Comparison of ENCODE assay signal across 9 cellular contexts in genomic region chr7:38311329-38311937, GRCh38.
DNase-seq lines count a peak whose midpoint lies in the region; ATAC-seq, FAIRE-seq and TF ChIP-seq lines count a peak whose summit lies in the region.
"Had no signal": no experiment of that assay in that cellular context is flagged by ENCODE, and none has a peak within 500 bp of the region (broad histone marks: within the 10 kb centered on the region; RNA-seq: fewer than 3 reads in every experiment).

No MANE protein-coding gene starts in this region.

- WGBS in small intestine, 3 donors: 15 to 23% (median 19%) methylated on average over 36 to 38 of the region's 38 CpGs

- DNase-seq in NCI-H2081 (lab: John Stamatoyannopoulos, UW): peak; percentile 25 to 46
- DNase-seq in NCI-H2081 treated with DMSO at 0.1 percent for 48 hours (lab: John Stamatoyannopoulos, UW): no peak
- peak; percentile 76 for DNase-seq in GM23338 (ENCODE audit: low spot score)
- no peak for DNase-seq in T-cell
- DNase-seq in glutamatergic neuron: no peak
- no peak for DNase-seq in small intestine
- no peak for DNase-seq in osteocyte (ENCODE audit: extremely low spot score, unreplicated experiment)
- DNase-seq: DND-41 had no signal

- H3K36me3 ChIP-seq in GM23338 (ENCODE audit: insufficient read depth) (no peaks in the 10 kb centered on the region), small intestine (ENCODE audit: control insufficient read depth in 2 of 2, insufficient read depth in 2 of 2, low read length in 2 of 2) (no peaks in the 10 kb centered on the region)

- H4K20me1 ChIP-seq in GM23338 (replicated peaks; ENCODE audit: insufficient read depth): no peaks in the 10 kb centered on the region

- H3K27me3 Mint-ChIP-seq in GM23338 (ENCODE audit: insufficient read depth, low read depth, poor library complexity) (peaks cover 2% of the 10 kb centered on the region), T-cell (no peaks in the 10 kb centered on the region), glutamatergic neuron (ENCODE audit: unreplicated experiment) (no peaks in the 10 kb centered on the region), osteocyte (ENCODE audit: unreplicated experiment) (peaks cover 6% of the 10 kb centered on the region)

- ATAC-seq in GM23338: peak; percentile 94
- ATAC-seq in T-cell (replicated peaks in 1 of 4): peak in 1 of 4 experiments; percentile 30
- ATAC-seq in HG03159 (IDR thresholded peaks at IDR 0.05; ENCODE audit: unreplicated experiment): no peak

- no peak for TF ChIP-seq CTCF in GM23338 (conservative IDR thresholded peaks at IDR 0.05; ENCODE audit: low read depth in 2 of 2)
- no peak for TF ChIP-seq CTCF in glutamatergic neuron (IDR thresholded peaks at IDR 0.05; ENCODE audit: partially characterized antibody, unreplicated experiment)
- TF ChIP-seq CTCF in osteocyte (IDR thresholded peaks at IDR 0.05): no peak

- H3K9me3 Mint-ChIP-seq in GM23338 (no peaks in the 10 kb centered on the region), T-cell (no peaks in the 10 kb centered on the region), glutamatergic neuron (ENCODE audit: unreplicated experiment) (peaks cover 2% of the 10 kb centered on the region), osteocyte (ENCODE audit: unreplicated experiment) (no peaks in the 10 kb centered on the region)

- no peaks in the 10 kb centered on the region for H3K9me3 ChIP-seq in small intestine (ENCODE audit: control insufficient read depth, low read depth)

- POLR2A ChIA-PET in T-cell (lab: Charles Lee): interaction anchor here in 1 of 2 donors (0.7 to 0.8 kb wide), 2 partner anchors 19 to 102 kb away, joined by 5 to 7 read pairs; no protein-coding TSS in a partner anchor

- no peak for FAIRE-seq in small intestine (lab: Jason Lieb, UNC)

- no peaks in the 10 kb centered on the region for H3K36me3 Mint-ChIP-seq in GM23338 (ENCODE audit: low read depth)
- no peaks in the 10 kb centered on the region for H3K36me3 Mint-ChIP-seq in T-cell
- no peaks in the 10 kb centered on the region for H3K36me3 Mint-ChIP-seq in glutamatergic neuron (ENCODE audit: unreplicated experiment)
- no peaks in the 10 kb centered on the region for H3K36me3 Mint-ChIP-seq in osteocyte (ENCODE audit: unreplicated experiment)

- H3K4me1 ChIP-seq in GM23338 (ENCODE audit: insufficient read depth) (peaks cover 7% of the 10 kb centered on the region), small intestine (ENCODE audit: control insufficient read depth in 2 of 2, insufficient read depth in 1 of 2, low read depth in 1 of 2, low read length in 1 of 2) (peaks cover 0 to 5% of the 10 kb centered on the region in 2 donors)

- H3K4me3 Mint-ChIP-seq in GM23338 (peak overlapping the region; percentile 71), T-cell (peak overlapping the region; percentile 60 to 75 (median 69)), glutamatergic neuron (ENCODE audit: unreplicated experiment) (no peak overlapping the region), osteocyte (ENCODE audit: unreplicated experiment) (no peak overlapping the region)

- H3K27ac Mint-ChIP-seq in GM23338: no peak overlapping the region; the same call in 1 of the 2 replicates
- H3K27ac Mint-ChIP-seq in T-cell: peak overlapping the region; percentile 87 to 91
- H3K27ac Mint-ChIP-seq in glutamatergic neuron (ENCODE audit: unreplicated experiment): peak overlapping the region; percentile 59
- no peak overlapping the region for H3K27ac Mint-ChIP-seq in osteocyte (ENCODE audit: unreplicated experiment)

- H2AFZ ChIP-seq in GM23338: peak overlapping the region; percentile 83; the same call in 1 of the 2 replicates

- H3F3A ChIP-seq in GM23338 (replicated peaks; ENCODE audit: low read depth): no peaks in the 10 kb centered on the region

- H3K27me3 ChIP-seq in GM23338 (ENCODE audit: insufficient read depth) (no peaks in the 10 kb centered on the region), small intestine (ENCODE audit: control insufficient read depth in 2 of 2, insufficient read depth in 2 of 2, low read length in 2 of 2) (no peaks in the 10 kb centered on the region)

- H3K4me1 Mint-ChIP-seq in GM23338 (peaks cover 3% of the 10 kb centered on the region; the same call in 2 of the 3 replicates), T-cell (peaks cover 6 to 43% (median 22%) of the 10 kb centered on the region in 3 donors), glutamatergic neuron (ENCODE audit: low read depth, unreplicated experiment) (peaks cover 2% of the 10 kb centered on the region), osteocyte (ENCODE audit: unreplicated experiment) (no peaks in the 10 kb centered on the region)

- H3K4me3 ChIP-seq in GM23338 (peak overlapping the region; percentile 51), small intestine (ENCODE audit: low read depth in 1 of 2, low read length in 2 of 2) (peak overlapping the region; percentile 31 to 52)

- H3K4me2 ChIP-seq in GM23338: peak overlapping the region; percentile 71

- H3K27ac ChIP-seq in GM23338 (ENCODE audit: low read depth): no peak overlapping the region
- H3K27ac ChIP-seq in small intestine (ENCODE audit: low read depth in 1 of 2, low read length in 1 of 2): peak overlapping the region in 1 of 2 donors; percentile 55

- H3K79me2 ChIP-seq in GM23338 (replicated peaks; ENCODE audit: insufficient read depth): no peaks in the 10 kb centered on the region

- CTCF ChIA-PET in T-cell (lab: Charles Lee): interaction anchor here in 1 of 2 donors (0.9 to 1.6 kb wide), 4 partner anchors 9 to 36 kb away, joined by 3 to 4 read pairs (median 3); no protein-coding TSS in a partner anchor

- no peaks in the 10 kb centered on the region for H3K9me2 ChIP-seq in GM23338 (ENCODE audit: insufficient read depth)

TF ChIP-seq in GM23338, 12 proteins besides CTCF, POLR2A, EP300 and RAD21:
- TF ChIP-seq ETS1 (IDR thresholded peaks at IDR 0.05) (no peak), POLR2AphosphoS5 (IDR thresholded peaks at IDR 0.05; ENCODE audit: low read depth) (peak; percentile 81)

Comparison
In these comparisons a context has a peak if more than half of its experiments do, and no peak if none do; other contexts are left out.
1. DNase-seq: peak in NCI-H2081 (2 of 2) and GM23338 (single experiment); none in NCI-H2081 treated with DMSO at 0.1 percent for 48 hours (single experiment), T-cell (0 of 34), glutamatergic neuron (single experiment), small intestine (single experiment) and osteocyte (single experiment).
2. H3K27ac Mint-ChIP-seq: peak in T-cell (2 of 2) and glutamatergic neuron (single experiment); none in GM23338 (single experiment) and osteocyte (single experiment).
3. H3K4me3 Mint-ChIP-seq: peak in GM23338 (single experiment) and T-cell (3 of 3); none in glutamatergic neuron (single experiment) and osteocyte (single experiment).